22 cellular contexts compared by ENCODE assay signal in genomic region chr19:48113190-48113917, GRCh38. TPM values are rescaled to one million over a fixed set of nuclear protein-coding genes. Genes with fewer than 3 reads are reported as not detected.
A peak's percentile ranks its signal among the peaks of the same experiment; 100 is the strongest.
DNase-seq lines count a peak whose midpoint lies in the region; ATAC-seq and TF ChIP-seq lines count a peak whose summit lies in the region.
"Had no signal": no experiment of that assay in that cellular context is flagged by ENCODE, and none has a peak within 500 bp of the region (broad histone marks: within the 10 kb centered on the region; RNA-seq: fewer than 3 reads in every experiment).

No MANE protein-coding gene starts in this region.

- TF ChIP-seq CTCF in foreskin fibroblast (IDR thresholded peaks at IDR 0.05; ENCODE audit: low read depth, low read length) (no peak), GM10248 (IDR thresholded peaks at IDR 0.05; ENCODE audit: control extremely low read depth, extremely low read depth, low read depth, missing control alignments) (no peak)

- H3K9me3 Mint-ChIP-seq in activated naive CD8-positive, alpha-beta T cell treated with anti-CD3 and anti-CD28 coated beads, Interleukin-2, amount 10 ng/mL, durations not matched to agents 7 days and 5 days, result no peaks in the 10 kb centered on the region
- H3K9me3 Mint-ChIP-seq in activated naive CD8-positive, alpha-beta T cell treated with anti-CD3 and anti-CD28 coated beads for 36 hours, result no peaks in the 10 kb centered on the region
- no peaks in the 10 kb centered on the region for H3K9me3 Mint-ChIP-seq in immature natural killer cell
- H3K9me3 Mint-ChIP-seq: activated T-helper 1 cell treated with anti-CD3 and anti-CD28 coated beads, Interleukin-12 subunit alpha, Interleukin-12 subunit beta, Interleukin-2, Interleukin-4 antibody, amounts not matched to agents 30 ng/mL and 10 ng/mL and 1 ng/mL, durations not matched to agents 14 hours and 24 hours and 36 hours; CD4-positive, alpha-beta memory T cell; central memory CD8-positive, alpha-beta T cell; neural progenitor cell had no signal

- H3K36me3 Mint-ChIP-seq in activated naive CD8-positive, alpha-beta T cell treated with anti-CD3 and anti-CD28 coated beads, Interleukin-2, amount 10 ng/mL, durations not matched to agents 7 days and 5 days, result peaks cover 10% of the 10 kb centered on the region
- H3K36me3 Mint-ChIP-seq in activated naive CD8-positive, alpha-beta T cell treated with anti-CD3 and anti-CD28 coated beads for 36 hours, result peaks cover 12% of the 10 kb centered on the region
- peaks cover 5 to 14% (median 6%) of the 10 kb centered on the region in 3 donors for H3K36me3 Mint-ChIP-seq in immature natural killer cell

- H3K27ac ChIP-seq in angular gyrus (ENCODE audit: low read depth, low read length), result peak overlapping the region; percentile 64
- H3K27ac ChIP-seq: heart right ventricle, neural progenitor cell had no signal

- peak overlapping the region; percentile 33 for H3K27ac Mint-ChIP-seq in activated naive CD8-positive, alpha-beta T cell treated with anti-CD3 and anti-CD28 coated beads, Interleukin-2, amount 10 ng/mL, durations not matched to agents 7 days and 5 days
- H3K27ac Mint-ChIP-seq in activated naive CD8-positive, alpha-beta T cell treated with anti-CD3 and anti-CD28 coated beads for 36 hours, result no peak overlapping the region
- peak overlapping the region in 1 of 6 donors; percentile 36 for H3K27ac Mint-ChIP-seq in immature natural killer cell
- H3K27ac Mint-ChIP-seq: activated T-helper 1 cell treated with anti-CD3 and anti-CD28 coated beads, Interleukin-12 subunit alpha, Interleukin-12 subunit beta, Interleukin-2, Interleukin-4 antibody, amounts not matched to agents 30 ng/mL and 10 ng/mL and 1 ng/mL, durations not matched to agents 14 hours and 24 hours and 36 hours; neural progenitor cell had no signal

- CTCF ChIA-PET in GM10248 (lab: Yijun Ruan, JAX), result no interaction called here

- no peak overlapping the region for H3K4me3 Mint-ChIP-seq in activated naive CD8-positive, alpha-beta T cell treated with anti-CD3 and anti-CD28 coated beads, Interleukin-2, amount 10 ng/mL, durations not matched to agents 7 days and 5 days
- no peak overlapping the region for H3K4me3 Mint-ChIP-seq in activated naive CD8-positive, alpha-beta T cell treated with anti-CD3 and anti-CD28 coated beads for 36 hours
- no peak overlapping the region for H3K4me3 Mint-ChIP-seq in immature natural killer cell
- H3K4me3 Mint-ChIP-seq: activated T-helper 1 cell treated with anti-CD3 and anti-CD28 coated beads, Interleukin-12 subunit alpha, Interleukin-12 subunit beta, Interleukin-2, Interleukin-4 antibody, amounts not matched to agents 30 ng/mL and 10 ng/mL and 1 ng/mL, durations not matched to agents 14 hours and 24 hours and 36 hours; CD4-positive, alpha-beta memory T cell; central memory CD8-positive, alpha-beta T cell; neural progenitor cell had no signal

- POLR2A ChIA-PET in activated naive CD8-positive, alpha-beta T cell treated with anti-CD3 and anti-CD28 coated beads, Interleukin-2, amount 10 ng/mL, durations not matched to agents 7 days and 5 days (lab: Charles Lee), result no interaction called here
- POLR2A ChIA-PET in GM10248 (lab: Yijun Ruan, JAX), result interaction anchor here (0.7 kb wide), 1 partner anchor 251 kb away, joined by 4 read pairs; the partner anchor contains the start of genes SYNGR4 and TMEM143

- no peak for ATAC-seq in activated naive CD8-positive, alpha-beta T cell treated with anti-CD3 and anti-CD28 coated beads, Interleukin-2, amount 10 ng/mL, durations not matched to agents 7 days and 5 days (ENCODE audit: low read depth)
- ATAC-seq in GM21528 (IDR thresholded peaks at IDR 0.05; ENCODE audit: low FRiP score, unreplicated experiment), result no peak
- ATAC-seq: heart right ventricle, PC-3 had no signal

- H3K4me3 ChIP-seq in foreskin fibroblast (ENCODE audit: low read depth in 1 of 2, low read length in 2 of 2), result no peak overlapping the region
- H3K4me3 ChIP-seq: heart right ventricle, neural progenitor cell, smooth muscle cell had no signal

- H3K4me1 Mint-ChIP-seq in activated naive CD8-positive, alpha-beta T cell treated with anti-CD3 and anti-CD28 coated beads, Interleukin-2, amount 10 ng/mL, durations not matched to agents 7 days and 5 days, result peaks cover 9% of the 10 kb centered on the region
- peaks cover 11% of the 10 kb centered on the region for H3K4me1 Mint-ChIP-seq in activated naive CD8-positive, alpha-beta T cell treated with anti-CD3 and anti-CD28 coated beads for 36 hours
- H3K4me1 Mint-ChIP-seq in immature natural killer cell, result peaks cover 13 to 16% of the 10 kb centered on the region in 2 donors

- DNase-seq in activated naive CD8-positive, alpha-beta T cell treated with anti-CD3 and anti-CD28 coated beads, Interleukin-2, amount 10 ng/mL, durations not matched to agents 7 days and 5 days, result no peak
- no peak for DNase-seq in activated naive CD8-positive, alpha-beta T cell treated with anti-CD3 and anti-CD28 coated beads for 36 hours
- DNase-seq in foreskin fibroblast (peak; percentile 24 to 28), immature natural killer cell (no peak), GM10248 (ENCODE audit: extremely low spot score) (no peak), ecto neural progenitor cell (ENCODE audit: low spot score) (no peak)
- DNase-seq: activated CD4-positive, CD25-positive, alpha-beta regulatory T cell; activated CD8-positive, alpha-beta memory T cell treated with anti-CD3 and anti-CD28 coated beads for 24 hours; CD4-positive, alpha-beta memory T cell; heart right ventricle; mesendoderm; NCI-H1417 treated with DMSO at 0.1 percent for 48 hours; NCI-H748 treated with DMSO at 0.1 percent for 48 hours; PC-3; stimulated activated CD4-positive, alpha-beta T cell treated with anti-CD3 and anti-CD28 coated beads, Interleukin-4, amount 100 ng/mL, for 1 hour; T-helper 2 cell had no signal

- peaks cover 2% of the 10 kb centered on the region for H3K27me3 Mint-ChIP-seq in activated naive CD8-positive, alpha-beta T cell treated with anti-CD3 and anti-CD28 coated beads, Interleukin-2, amount 10 ng/mL, durations not matched to agents 7 days and 5 days
- H3K27me3 Mint-ChIP-seq in activated naive CD8-positive, alpha-beta T cell treated with anti-CD3 and anti-CD28 coated beads for 36 hours, result no peaks in the 10 kb centered on the region
- peaks cover 0 to 7% (median 2%) of the 10 kb centered on the region in 3 donors for H3K27me3 Mint-ChIP-seq in immature natural killer cell (ENCODE audit: low read depth in 3 of 3)
- H3K27me3 Mint-ChIP-seq: CD4-positive, alpha-beta memory T cell; central memory CD8-positive, alpha-beta T cell had no signal

RNA-seq across cellular contexts. Expression of gene PLA2G4C, which starts 2.7 kb away (rescaled TPM):
- under 1 TPM; 0.65 to 0.72 TPM for total RNA-seq in activated naive CD8-positive, alpha-beta T cell treated with anti-CD3 and anti-CD28 coated beads, Interleukin-2, amount 10 ng/mL, durations not matched to agents 7 days and 5 days
- 1 to 10 TPM; 2.0 to 2.5 TPM for total RNA-seq in activated naive CD8-positive, alpha-beta T cell treated with anti-CD3 and anti-CD28 coated beads for 36 hours
- under 1 TPM in 1 of 3 donors, not detected in 2; 0.37 TPM for polyA plus RNA-seq in immature natural killer cell

RNA-seq across cellular contexts. Expression of gene LIG1, which starts 56.8 kb away (rescaled TPM):
- total RNA-seq in activated naive CD8-positive, alpha-beta T cell treated with anti-CD3 and anti-CD28 coated beads, Interleukin-2, amount 10 ng/mL, durations not matched to agents 7 days and 5 days, result 100 to 1,000 TPM; 158 to 168 TPM
- total RNA-seq in activated naive CD8-positive, alpha-beta T cell treated with anti-CD3 and anti-CD28 coated beads for 36 hours, result 100 to 1,000 TPM; 147 to 165 TPM
- 10 to 100 TPM; 13.1 to 26.0 (median 17.3) TPM for polyA plus RNA-seq in immature natural killer cell

RNA-seq across cellular contexts. Expression of gene ZSWIM9, which starts 57.1 kb away (rescaled TPM):
- 10 to 100 TPM; 10.2 to 13.3 TPM for total RNA-seq in activated naive CD8-positive, alpha-beta T cell treated with anti-CD3 and anti-CD28 coated beads, Interleukin-2, amount 10 ng/mL, durations not matched to agents 7 days and 5 days
- total RNA-seq in activated naive CD8-positive, alpha-beta T cell treated with anti-CD3 and anti-CD28 coated beads for 36 hours, result 1 to 10 TPM; 7.3 to 7.7 TPM
- polyA plus RNA-seq in immature natural killer cell, result 1 to 10 TPM in 1 of 3 donors, under 1 TPM in 1, not detected in 1; 0.54 to 1.3 TPM

Comparison
In these comparisons a context has a peak if more than half of its experiments do, and no peak if none do; other contexts are left out.
1. DNase-seq: peak in foreskin fibroblast (2 of 2); none in activated naive CD8-positive, alpha-beta T cell treated with anti-CD3 and anti-CD28 coated beads, Interleukin-2, amount 10 ng/mL, durations not matched to agents 7 days and 5 days (single experiment), activated naive CD8-positive, alpha-beta T cell treated with anti-CD3 and anti-CD28 coated beads for 36 hours (single experiment), immature natural killer cell (0 of 3), GM10248 (single experiment) and ecto neural progenitor cell (single experiment).